Comparison of ENCODE assay signal across 10 cellular contexts in genomic region chr4:87012265-87012953, GRCh38.
DNase-seq lines count a peak whose midpoint lies in the region; ATAC-seq and TF ChIP-seq lines count a peak whose summit lies in the region.
"Had no signal": no experiment of that assay in that cellular context is flagged by ENCODE, and none has a peak within 500 bp of the region (broad histone marks: within the 10 kb centered on the region; RNA-seq: fewer than 3 reads in every experiment).

No MANE protein-coding gene starts in this region.

- TF ChIP-seq CTCF in progenitor cell of endocrine pancreas (IDR thresholded peaks at IDR 0.05; ENCODE audit: unreplicated experiment), result no peak

- no peaks in the 10 kb centered on the region for H3K9me3 Mint-ChIP-seq in activated naive CD8-positive, alpha-beta T cell treated with anti-CD3 and anti-CD28 coated beads, Interleukin-2, amount 10 ng/mL, durations not matched to agents 7 days and 5 days
- H3K9me3 Mint-ChIP-seq in progenitor cell of endocrine pancreas (ENCODE audit: low read depth), result no peaks in the 10 kb centered on the region
- H3K9me3 Mint-ChIP-seq: stimulated activated memory B cell treated with anti-CD40 and anti-IgM and Interleukin-4, amounts not matched to agents 10 μg/mL and 1 μg/mL and 100 μg/mL, for 72 hours had no signal

- H3K4me3 Mint-ChIP-seq in activated naive CD8-positive, alpha-beta T cell treated with anti-CD3 and anti-CD28 coated beads, Interleukin-2, amount 10 ng/mL, durations not matched to agents 7 days and 5 days, result peak overlapping the region; percentile 21
- H3K4me3 Mint-ChIP-seq in progenitor cell of endocrine pancreas (ENCODE audit: low read depth), result peak overlapping the region; percentile 60
- H3K4me3 Mint-ChIP-seq: stimulated activated memory B cell treated with anti-CD40 and anti-IgM and Interleukin-4, amounts not matched to agents 10 μg/mL and 1 μg/mL and 100 μg/mL, for 72 hours had no signal

- H3K27ac Mint-ChIP-seq in activated naive CD8-positive, alpha-beta T cell treated with anti-CD3 and anti-CD28 coated beads, Interleukin-2, amount 10 ng/mL, durations not matched to agents 7 days and 5 days, result no peak overlapping the region
- H3K27ac Mint-ChIP-seq in progenitor cell of endocrine pancreas, result peak overlapping the region; percentile 96
- H3K27ac Mint-ChIP-seq: stimulated activated memory B cell treated with anti-CD40 and anti-IgM and Interleukin-4, amounts not matched to agents 10 μg/mL and 1 μg/mL and 100 μg/mL, for 72 hours had no signal

- peaks cover 51% of the 10 kb centered on the region for H3K4me1 Mint-ChIP-seq in activated naive CD8-positive, alpha-beta T cell treated with anti-CD3 and anti-CD28 coated beads, Interleukin-2, amount 10 ng/mL, durations not matched to agents 7 days and 5 days
- H3K4me1 Mint-ChIP-seq in progenitor cell of endocrine pancreas (ENCODE audit: low read depth), result peaks cover 83% of the 10 kb centered on the region

- ATAC-seq in GM18907 (IDR thresholded peaks at IDR 0.05; ENCODE audit: unreplicated experiment) (peak; percentile 85), HG02798 (IDR thresholded peaks at IDR 0.05; ENCODE audit: poor library complexity, unreplicated experiment) (peak; percentile 74), GM21367 (IDR thresholded peaks at IDR 0.05; ENCODE audit: unreplicated experiment) (no peak), HG03045 (IDR thresholded peaks at IDR 0.05; ENCODE audit: unreplicated experiment) (no peak)
- no peak for ATAC-seq in activated naive CD8-positive, alpha-beta T cell treated with anti-CD3 and anti-CD28 coated beads, Interleukin-2, amount 10 ng/mL, durations not matched to agents 7 days and 5 days (ENCODE audit: low read depth)
- ATAC-seq: stimulated activated memory B cell treated with anti-CD40 and anti-IgM and Interleukin-4, amounts not matched to agents 10 μg/mL and 1 μg/mL and 100 μg/mL, for 72 hours had no signal

- peaks cover 2% of the 10 kb centered on the region for H3K36me3 Mint-ChIP-seq in activated naive CD8-positive, alpha-beta T cell treated with anti-CD3 and anti-CD28 coated beads, Interleukin-2, amount 10 ng/mL, durations not matched to agents 7 days and 5 days
- no peaks in the 10 kb centered on the region for H3K36me3 Mint-ChIP-seq in progenitor cell of endocrine pancreas (ENCODE audit: insufficient read depth)
- H3K36me3 Mint-ChIP-seq: stimulated activated memory B cell treated with anti-CD40 and anti-IgM and Interleukin-4, amounts not matched to agents 10 μg/mL and 1 μg/mL and 100 μg/mL, for 72 hours had no signal

- DNase-seq in activated naive CD8-positive, alpha-beta T cell treated with anti-CD3 and anti-CD28 coated beads, Interleukin-2, amount 10 ng/mL, durations not matched to agents 7 days and 5 days, result no peak
- no peak for DNase-seq in progenitor cell of endocrine pancreas (ENCODE audit: low spot score, unreplicated experiment)
- DNase-seq in central memory CD4-positive, alpha-beta T cell, result no peak
- no peak for DNase-seq in NK-92 treated with Interleukin-12 subunit alpha and Interleukin-12 subunit beta, amount 100 ng/mL, for 24 hours (lab: John Stamatoyannopoulos, UW)
- DNase-seq: activated naive CD4-positive, alpha-beta T cell treated with anti-CD3 and anti-CD28 coated beads, Interleukin-2, amount 50 U/mL, for 16 hours had no signal

- POLR2A ChIA-PET in activated naive CD8-positive, alpha-beta T cell treated with anti-CD3 and anti-CD28 coated beads, Interleukin-2, amount 10 ng/mL, durations not matched to agents 7 days and 5 days (lab: Charles Lee), result interaction anchor here (0.6 to 1.2 kb wide), 2 partner anchors 78 to 89 kb away, joined by 4 to 5 read pairs; partner anchors contain the start of gene AFF1

- no peaks in the 10 kb centered on the region for H3K27me3 Mint-ChIP-seq in activated naive CD8-positive, alpha-beta T cell treated with anti-CD3 and anti-CD28 coated beads, Interleukin-2, amount 10 ng/mL, durations not matched to agents 7 days and 5 days
- H3K27me3 Mint-ChIP-seq in progenitor cell of endocrine pancreas, result no peaks in the 10 kb centered on the region
- H3K27me3 Mint-ChIP-seq: stimulated activated memory B cell treated with anti-CD40 and anti-IgM and Interleukin-4, amounts not matched to agents 10 μg/mL and 1 μg/mL and 100 μg/mL, for 72 hours had no signal

Comparison
In these comparisons a context has a peak if more than half of its experiments do, and no peak if none do; other contexts are left out.
1. ATAC-seq: peak in GM18907 (single experiment) and HG02798 (single experiment); none in activated naive CD8-positive, alpha-beta T cell treated with anti-CD3 and anti-CD28 coated beads, Interleukin-2, amount 10 ng/mL, durations not matched to agents 7 days and 5 days (single experiment), GM21367 (single experiment) and HG03045 (single experiment).